8 cellular contexts compared by ENCODE assay signal in genomic region chr2:152611458-152612231, GRCh38.
DNase-seq lines count a peak whose midpoint lies in the region; ATAC-seq and TF ChIP-seq lines count a peak whose summit lies in the region.

No MANE protein-coding gene starts in this region.

- H3K9me2 ChIP-seq in MM.1S (replicated peaks; ENCODE audit: insufficient read depth, low read length), result no peaks in the 10 kb centered on the region

- H4K20me1 ChIP-seq in MM.1S (ENCODE audit: insufficient read depth, low read length), result no peaks in the 10 kb centered on the region

- H3K4me3 ChIP-seq in MM.1S (ENCODE audit: low read length) (no peak overlapping the region), muscle layer of duodenum (ENCODE audit: low read depth in 1 of 2, low read length in 2 of 2) (no peak overlapping the region)

- H3K27me3 ChIP-seq in MM.1S (replicated peaks; ENCODE audit: insufficient read depth, low read length) (no peaks in the 10 kb centered on the region), muscle layer of duodenum (ENCODE audit: low read depth, low read length) (no peaks in the 10 kb centered on the region)

- in situ Hi-C loops in GM13977 (cut with MboI; ENCODE audit: low pct_unique_long_range_greater_than_20kb, low sequenced_read_pairs, unreplicated experiment), result no loop called here

- peaks cover 8% of the 10 kb centered on the region for H3K4me1 Mint-ChIP-seq in central memory CD8-positive, alpha-beta T cell

- DNase-seq in GM13977 (ENCODE audit: low spot score) (peak; percentile 40), HCEC 1CT (peak; percentile 86), MM.1S (peak; percentile 71), LoVo (ENCODE audit: low spot score) (no peak), NCI-H69 (lab: John Stamatoyannopoulos, UW) (no peak), NCI-H524 treated with DMSO at 0.1 percent for 48 hours (lab: John Stamatoyannopoulos, UW) (no peak)
- DNase-seq in central memory CD8-positive, alpha-beta T cell (ENCODE audit: low spot score in 2 of 2), result no peak

- no peaks in the 10 kb centered on the region for H3K9me3 Mint-ChIP-seq in central memory CD8-positive, alpha-beta T cell

- H3K4me3 Mint-ChIP-seq in central memory CD8-positive, alpha-beta T cell, result peak overlapping the region; percentile 36

- H3K36me3 Mint-ChIP-seq in central memory CD8-positive, alpha-beta T cell (ENCODE audit: insufficient read depth), result peaks cover 2% of the 10 kb centered on the region

- no peaks in the 10 kb centered on the region for H3K36me3 ChIP-seq in MM.1S (replicated peaks; ENCODE audit: insufficient read depth, low read length)
- peaks cover 11% of the 10 kb centered on the region in 2 donors for H3K36me3 ChIP-seq in muscle layer of duodenum (ENCODE audit: control insufficient read depth in 1 of 2, insufficient read depth in 2 of 2, low read length in 2 of 2)

- no peaks in the 10 kb centered on the region for H3K27me3 Mint-ChIP-seq in central memory CD8-positive, alpha-beta T cell

- TF ChIP-seq CTCF in GM13977 (IDR thresholded peaks at IDR 0.05; ENCODE audit: extremely low read depth, insufficient read depth, missing control alignments) (no peak), MM.1S (IDR thresholded peaks at IDR 0.05; ENCODE audit: low read length) (no peak)

- H3K4me1 ChIP-seq in MM.1S (ENCODE audit: low read length) (peaks cover 33% of the 10 kb centered on the region), muscle layer of duodenum (ENCODE audit: control insufficient read depth in 1 of 2, insufficient read depth in 2 of 2, low read length in 2 of 2) (peaks cover 4 to 6% of the 10 kb centered on the region in 2 donors)

- H3K9ac ChIP-seq in MM.1S (ENCODE audit: low read length), result peak overlapping the region; percentile 21; the same call in 1 of the 2 replicates

- H3K27ac Mint-ChIP-seq in central memory CD8-positive, alpha-beta T cell (ENCODE audit: low read depth), result no peak overlapping the region

- H3F3A ChIP-seq in MM.1S (ENCODE audit: insufficient read depth, low read length), result peaks cover 17% of the 10 kb centered on the region

- no peaks in the 10 kb centered on the region for H3K79me2 ChIP-seq in MM.1S (ENCODE audit: low read length)

- ATAC-seq in central memory CD8-positive, alpha-beta T cell (replicated peaks; ENCODE audit: extremely low read depth, poor library complexity, severe bottlenecking), result peak; percentile 65

- H3K9me3 ChIP-seq in MM.1S (replicated peaks; ENCODE audit: insufficient read depth, low read length) (no peaks in the 10 kb centered on the region), muscle layer of duodenum (ENCODE audit: control insufficient read depth in 1 of 2, low read length in 2 of 2) (no peaks in the 10 kb centered on the region)

- peak overlapping the region; percentile 66; the same call in 1 of the 2 replicates for H3K27ac ChIP-seq in MM.1S (ENCODE audit: low read length)
- peak overlapping the region; percentile 62 for H3K27ac ChIP-seq in muscle layer of duodenum (ENCODE audit: low read length)

- no peak overlapping the region for H2AFZ ChIP-seq in MM.1S (ENCODE audit: low read length)

- H3K4me2 ChIP-seq in MM.1S (ENCODE audit: low read depth, low read length), result peak overlapping the region; percentile 61

Comparison
In these comparisons a context has a peak if more than half of its experiments do, and no peak if none do; other contexts are left out.
1. DNase-seq: peak in GM13977 (single experiment), HCEC 1CT (single experiment) and MM.1S (single experiment); none in central memory CD8-positive, alpha-beta T cell (0 of 2), LoVo (single experiment), NCI-H69 (single experiment) and NCI-H524 treated with DMSO at 0.1 percent for 48 hours (single experiment).